1 cellular context compared by ENCODE assay signal in genomic region chr1:3413975-3414710, GRCh38.
TF ChIP-seq lines count a peak whose summit lies in the region.

No MANE protein-coding gene starts in this region.

TF ChIP-seq in K562, 482 proteins besides CTCF, POLR2A, EP300 and RAD21:
- TF ChIP-seq UBTF (IDR thresholded peaks at IDR 0.05; ENCODE audit: borderline replicate concordance in 1 of 2, low read depth in 2 of 2, low read length in 2 of 2) (0 out of 4 replicates have a peak, but pooled peaks of 1 of the 2 experiments have one; percentile 9), ELF2 (CRISPR knock-in tag; IDR thresholded peaks at IDR 0.05) (no peak)
